In the genomic region with DNA sequence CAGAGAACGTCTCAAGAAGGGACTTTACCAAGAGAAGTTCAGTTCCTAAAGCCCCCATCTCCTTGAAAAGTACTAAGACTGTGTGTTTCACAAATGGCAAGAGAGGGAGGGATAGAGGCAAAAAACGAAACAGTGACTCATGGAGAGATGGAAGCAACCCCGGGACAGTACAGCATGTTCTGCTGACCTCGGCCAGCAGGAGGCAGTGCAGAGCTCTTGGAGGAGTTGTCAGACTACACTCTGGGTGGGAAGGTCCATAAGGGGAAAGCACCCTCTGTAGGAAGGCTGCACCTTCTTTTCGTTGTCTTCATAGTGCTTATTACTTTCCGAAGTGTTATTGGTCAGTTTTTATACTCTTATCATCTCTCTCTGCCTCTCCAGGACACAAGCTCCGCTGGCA, we compare ENCODE assay signal across 9 cellular contexts.
DNase-seq lines count a peak whose midpoint lies in the region; ATAC-seq and TF ChIP-seq lines count a peak whose summit lies in the region.
"Had no signal": no experiment of that assay in that cellular context is flagged by ENCODE, and none has a peak within 500 bp of the region (broad histone marks: within the 10 kb centered on the region; RNA-seq: fewer than 3 reads in every experiment).

No MANE protein-coding gene starts in this region.

- H3K4me1 Mint-ChIP-seq in CD4-positive, alpha-beta memory T cell: peaks cover 18 to 27% (median 23%) of the 10 kb centered on the region in 4 donors

- no peaks in the 10 kb centered on the region for H3K9me3 ChIP-seq in CD4-positive, alpha-beta memory T cell (ENCODE audit: control insufficient read depth in 1 of 2, low read length in 2 of 2)
- H3K9me3 ChIP-seq in GM23248 (ENCODE audit: low read depth): no peaks in the 10 kb centered on the region
- H3K9me3 ChIP-seq in psoas muscle: no peaks in the 10 kb centered on the region

- CTCF ChIA-PET in CD4-positive, alpha-beta memory T cell (lab: Charles Lee; ENCODE audit: partially characterized antibody): interaction anchor here (0.7 to 11.7 kb wide), 33 partner anchors 11 to 974 kb away, joined by 3 to 182 read pairs (median 6); a partner anchor contains a TSS

- in situ Hi-C loops in GM23248 (cut with MboI): no loop called here

- H3K27me3 ChIP-seq in CD4-positive, alpha-beta memory T cell (ENCODE audit: insufficient read depth, low read length): no peaks in the 10 kb centered on the region
- H3K27me3 ChIP-seq in GM23248 (replicated peaks; ENCODE audit: insufficient read depth): peaks cover 21% of the 10 kb centered on the region
- peaks cover 0 to 6% (median 0%) of the 10 kb centered on the region in 3 donors for H3K27me3 ChIP-seq in psoas muscle (ENCODE audit: insufficient read depth in 3 of 3, low read length in 2 of 3)

- H3F3A ChIP-seq in GM23248 (ENCODE audit: insufficient read depth): no peaks in the 10 kb centered on the region

- no peak overlapping the region for H3K27ac Mint-ChIP-seq in CD4-positive, alpha-beta memory T cell
- H3K27ac Mint-ChIP-seq: IgD-negative memory B cell had no signal

- H3K4me1 ChIP-seq in CD4-positive, alpha-beta memory T cell (ENCODE audit: insufficient read depth, low read length): peaks cover 23% of the 10 kb centered on the region
- H3K4me1 ChIP-seq in GM23248 (ENCODE audit: insufficient read depth) (no peaks in the 10 kb centered on the region), psoas muscle (no peaks in the 10 kb centered on the region)

- no peaks in the 10 kb centered on the region for H3K36me3 Mint-ChIP-seq in CD4-positive, alpha-beta memory T cell
- H3K36me3 Mint-ChIP-seq: IgD-negative memory B cell had no signal

- 56 to 58% methylated on average over 7 of the region's 7 CpGs for WGBS in GM23248 (ENCODE audit: low coverage in 1 of 2, low lambda C conversion rate in 2 of 2, missing lambda C conversion rate in 2 of 2), 2 experiments
- 38 to 51% (median 38%) methylated on average over 7 of the region's 7 CpGs for WGBS in psoas muscle, 3 donors

- no peaks in the 10 kb centered on the region for H3K36me3 ChIP-seq in CD4-positive, alpha-beta memory T cell (ENCODE audit: insufficient read depth, low read length)
- H3K36me3 ChIP-seq in GM23248 (ENCODE audit: low read depth) (no peaks in the 10 kb centered on the region), psoas muscle (ENCODE audit: insufficient read depth in 1 of 2, low read depth in 1 of 2) (no peaks in the 10 kb centered on the region)

- DNase-seq in CD4-positive, alpha-beta memory T cell: peak; percentile 44 to 61 (median 53)
- DNase-seq in GM23248 (peak; percentile 75), NCI-H69 (lab: John Stamatoyannopoulos, UW) (peak; percentile 54), fibroblast of pulmonary artery (ENCODE audit: low read depth) (peak; percentile 76), psoas muscle (peak in 1 of 2 donors; percentile 43)
- peak; percentile 65 for DNase-seq in activated CD8-positive, alpha-beta memory T cell treated with anti-CD3 and anti-CD28 coated beads, Interleukin-2, amount 50 U/mL, for 4 hours

- no peak overlapping the region for H2AFZ ChIP-seq in GM23248

- H3K79me2 ChIP-seq in GM23248 (ENCODE audit: insufficient read depth): no peaks in the 10 kb centered on the region

- H3K9me2 ChIP-seq in GM23248 (ENCODE audit: insufficient read depth): no peaks in the 10 kb centered on the region

- no peaks in the 10 kb centered on the region for H3K9me3 Mint-ChIP-seq in CD4-positive, alpha-beta memory T cell
- H3K9me3 Mint-ChIP-seq: IgD-negative memory B cell had no signal

- ATAC-seq in psoas muscle (peak in 1 of 4 donors; percentile 45), GM21737 (IDR thresholded peaks at IDR 0.05; ENCODE audit: unreplicated experiment) (no peak), HG02884 (IDR thresholded peaks at IDR 0.05; ENCODE audit: unreplicated experiment) (no peak)

- H3K4me2 ChIP-seq in GM23248 (ENCODE audit: unreplicated experiment): no peak overlapping the region

- TF ChIP-seq CTCF in fibroblast of pulmonary artery (IDR thresholded peaks at IDR 0.05; ENCODE audit: low read length, missing control alignments) (peak; percentile 94), psoas muscle (IDR thresholded peaks at IDR 0.05) (peak; percentile 26)

- intact Hi-C loops in CD4-positive, alpha-beta memory T cell (cut with micrococcal nuclease): no loop called here
- intact Hi-C loops in psoas muscle (cut with DNase I): no loop called here

- POLR2A ChIA-PET in CD4-positive, alpha-beta memory T cell (lab: Charles Lee; ENCODE audit: partially characterized antibody): interaction anchor here (1.1 to 3.2 kb wide), 7 partner anchors 33 to 797 kb away, joined by 3 to 18 read pairs (median 7); a partner anchor contains a TSS

- H3K9ac ChIP-seq in GM23248: no peak overlapping the region

- H3K27me3 Mint-ChIP-seq in CD4-positive, alpha-beta memory T cell: no peaks in the 10 kb centered on the region

- no peaks in the 10 kb centered on the region for H4K20me1 ChIP-seq in GM23248 (ENCODE audit: insufficient read depth)

- H3K4me3 Mint-ChIP-seq in CD4-positive, alpha-beta memory T cell: peak overlapping the region in 4 of 8 donors; percentile 10 to 30 (median 14)
- H3K4me3 Mint-ChIP-seq: IgD-negative memory B cell had no signal

- H3K4me3 ChIP-seq in CD4-positive, alpha-beta memory T cell (ENCODE audit: low read length in 2 of 2): no peak overlapping the region
- H3K4me3 ChIP-seq in GM23248 (no peak overlapping the region), fibroblast of pulmonary artery (replicated peaks; ENCODE audit: low read depth, low read length) (no peak overlapping the region), psoas muscle (no peak overlapping the region)

- no peak overlapping the region for H3K27ac ChIP-seq in CD4-positive, alpha-beta memory T cell (ENCODE audit: low read depth, low read length)
- H3K27ac ChIP-seq in GM23248 (no peak overlapping the region), psoas muscle (no peak overlapping the region)
